In the genomic region with DNA sequence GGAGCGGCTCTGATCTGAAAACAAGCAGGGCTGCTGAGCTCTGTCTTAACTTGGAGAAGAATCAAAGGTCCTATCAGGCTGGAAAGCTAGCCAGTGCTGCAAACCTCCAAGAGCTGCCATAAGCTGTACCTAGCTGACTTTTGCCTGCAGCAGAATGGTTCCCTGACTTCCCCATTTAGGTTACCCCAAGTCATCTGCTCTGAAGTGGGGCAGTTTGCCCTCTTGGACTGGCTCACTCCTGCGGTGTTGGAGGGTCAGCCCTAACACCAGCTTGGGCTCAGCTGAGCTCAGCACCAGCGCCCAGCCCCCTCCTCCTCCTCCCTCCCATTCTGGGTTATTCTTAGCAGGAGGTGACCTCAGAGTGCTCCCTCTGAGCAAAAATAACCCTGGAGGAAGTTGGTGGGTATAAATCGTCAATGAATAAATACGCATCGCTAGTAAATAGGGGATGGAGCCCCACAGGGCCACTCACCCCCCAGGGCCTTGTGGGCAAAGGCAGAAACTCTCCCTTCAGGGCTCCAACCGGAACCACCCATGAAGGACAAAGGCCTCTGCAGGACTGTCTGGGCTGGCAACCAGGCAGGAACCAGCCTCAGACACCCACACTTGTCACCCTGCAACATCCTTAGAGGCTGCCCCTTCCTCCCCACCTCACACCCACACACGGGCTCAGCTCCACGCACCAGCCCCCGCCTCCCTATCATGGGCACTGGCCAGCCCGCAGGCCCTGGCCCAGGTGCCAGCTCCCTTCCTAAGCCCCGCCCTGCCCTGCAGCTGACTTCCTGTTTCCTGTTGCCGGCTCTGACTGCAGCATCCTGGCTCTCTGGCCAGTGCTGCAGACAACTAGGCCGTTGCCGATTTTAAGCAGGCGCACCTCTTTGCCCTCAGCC, we compare ENCODE assay signal across 8 cellular contexts. TPM values are rescaled to one million over a fixed set of nuclear protein-coding genes. Genes with fewer than 3 reads are reported as not detected.
DNase-seq lines count a peak whose midpoint lies in the region; ATAC-seq and TF ChIP-seq lines count a peak whose summit lies in the region.

No MANE protein-coding gene starts in this region.

- H3K27ac ChIP-seq in AG04450 (ENCODE audit: low read depth, low read length) (peak overlapping the region; percentile 61), PC-3 (ENCODE audit: low read length) (no peak overlapping the region), psoas muscle (peak overlapping the region; percentile 97)

- H3K79me2 ChIP-seq in PC-3 (ENCODE audit: low read length): no peaks in the 10 kb centered on the region

- H3K9me2 ChIP-seq in PC-3 (replicated peaks; ENCODE audit: low read length): no peaks in the 10 kb centered on the region

- intact Hi-C loops in PC-3 (cut with micrococcal nuclease): no loop called here
- intact Hi-C loops in Right ventricle myocardium inferior (cut with DNase I): loop anchor here (5.0 kb wide), 1 partner anchor 47 kb away; the partner anchor contains the start of gene DNMT3A
- intact Hi-C loops in psoas muscle (cut with DNase I): no loop called here

- no peaks in the 10 kb centered on the region for H4K20me1 ChIP-seq in PC-3 (ENCODE audit: low read length)

- CTCF ChIA-PET in AG04450 (lab: Charles Lee): interaction anchor here (1.1 to 2.4 kb wide), 2 partner anchors 67 to 82 kb away, joined by 3 to 8 read pairs; no protein-coding TSS in a partner anchor
- CTCF ChIA-PET in PC-3 (lab: Charles Lee): interaction anchor here (0.6 kb wide), 1 partner anchor 13 kb away, joined by 3 read pairs; no protein-coding TSS in a partner anchor

- H2AFZ ChIP-seq in PC-3 (ENCODE audit: low read length): peak overlapping the region; percentile 78

- H3K4me1 ChIP-seq in PC-3 (ENCODE audit: insufficient read depth, low read length) (peaks cover 8% of the 10 kb centered on the region), psoas muscle (peaks cover 50% of the 10 kb centered on the region)

- POLR2A ChIA-PET in AG04450 (lab: Yijun Ruan, JAX) (no interaction called here), PC-3 (lab: Charles Lee; ENCODE audit: unreplicated experiment) (interaction anchor here (0.5 to 0.7 kb wide), 2 partner anchors 36 to 74 kb away, joined by 6 read pairs; no protein-coding TSS in a partner anchor)

- H3K9me3 ChIP-seq in AG04450 (ENCODE audit: control insufficient read depth, insufficient read depth, low read length) (no peaks in the 10 kb centered on the region), PC-3 (ENCODE audit: low read length) (no peaks in the 10 kb centered on the region), psoas muscle (no peaks in the 10 kb centered on the region)

- H3F3A ChIP-seq in PC-3 (ENCODE audit: low read length, unreplicated experiment): no peaks in the 10 kb centered on the region

- TF ChIP-seq CTCF in AG04450 (IDR thresholded peaks at IDR 0.05; ENCODE audit: low read depth, low read length) (no peak), PC-3 (conservative IDR thresholded peaks at IDR 0.05; ENCODE audit: low read depth, low read length) (no peak), psoas muscle (IDR thresholded peaks at IDR 0.05) (peak; percentile 11)

- no peaks in the 10 kb centered on the region for H3K27me3 ChIP-seq in AG04450 (ENCODE audit: control insufficient read depth, insufficient read depth, low read length)
- no peaks in the 10 kb centered on the region for H3K27me3 ChIP-seq in PC-3 (ENCODE audit: low read length)
- no peaks in the 10 kb centered on the region for H3K27me3 ChIP-seq in psoas muscle (ENCODE audit: insufficient read depth in 3 of 3, low read length in 2 of 3)

- 0 out of 2 replicates have a peak overlapping the region, but pooled peaks have one; percentile 24 for H3K4me2 ChIP-seq in PC-3 (ENCODE audit: low read length)

- H3K4me3 ChIP-seq in AG04450 (ENCODE audit: low read depth, low read length) (no peak overlapping the region), PC-3 (ENCODE audit: low read length) (no peak overlapping the region), psoas muscle (peak overlapping the region; percentile 53)

- DNase-seq in AG04450 (ENCODE audit: low read depth, low spot score) (no peak), PC-3 (peak; percentile 51), activated gamma-delta T cell treated with Interleukin-2 at 50 U/mL for 16 hours (peak; percentile 85), Right ventricle myocardium inferior (ENCODE audit: missing footprints) (peak; percentile 92), psoas muscle (peak; percentile 80 to 91), HT-29 (ENCODE audit: low spot score) (no peak)

- no TSS peak for BruUV-seq in PC-3 (replicated peaks; lab: Mats Ljungman, UMichigan)

- no peaks in the 10 kb centered on the region for H3K36me3 ChIP-seq in PC-3 (ENCODE audit: low read depth, low read length)
- peaks cover 0 to 14% of the 10 kb centered on the region in 2 donors for H3K36me3 ChIP-seq in psoas muscle (ENCODE audit: insufficient read depth in 1 of 2, low read depth in 1 of 2)

- H3K9ac ChIP-seq in PC-3 (ENCODE audit: low read length): no peak overlapping the region

- ATAC-seq in GM18868 (IDR thresholded peaks at IDR 0.05; ENCODE audit: unreplicated experiment) (peak; percentile 87), HG03066 (IDR thresholded peaks at IDR 0.05; ENCODE audit: low read depth, unreplicated experiment) (peak; percentile 84), PC-3 (peak; percentile 97), Right ventricle myocardium inferior (peak; percentile 90), psoas muscle (peak; percentile 87 to 93 (median 89))

- WGBS in psoas muscle, 3 donors: 7 to 8% (median 7%) methylated on average over 15 to 16 of the region's 16 CpGs

RNA-seq across cellular contexts. Expression of gene DNMT3A, which starts 46.9 kb away (rescaled TPM):
- polyA plus RNA-seq in AG04450 (2011; rRNA removed): 4.1 and 6.8 TPM in 2 replicates
- 15.2 and 26.0 TPM in 2 replicates for polyA minus RNA-seq in AG04450 (2011; rRNA and poly(A)+ RNA removed)
- total RNA-seq in PC-3 (2014; rRNA removed): 12.2 and 20.6 TPM in 2 replicates
- total RNA-seq in Right ventricle myocardium inferior: 18.6 TPM
- 10 to 100 TPM; 20.6 to 26.2 (median 21.7) TPM for total RNA-seq in psoas muscle
- 1 to 10 TPM; 7.1 to 9.9 (median 8.4) TPM for polyA plus RNA-seq in psoas muscle
- 10.8 and 11.3 TPM in 2 replicates for total RNA-seq in HT-29 (2014; rRNA removed; shearing (Covaris generic))

Comparison
In these comparisons a context has a peak if more than half of its experiments do, and no peak if none do; other contexts are left out.
1. DNase-seq: peak in PC-3 (single experiment), activated gamma-delta T cell treated with Interleukin-2 at 50 U/mL for 16 hours (single experiment), Right ventricle myocardium inferior (single experiment) and psoas muscle (2 of 2); none in AG04450 (single experiment) and HT-29 (single experiment).
2. Peak in every context shown above with its lines, with median percentiles within 50 percentile points of each other: ATAC-seq.